ENCODE assay signal across 4 cellular contexts in genomic region chr6:14518515-14519217, GRCh38.
TF ChIP-seq lines count a peak whose summit lies in the region.

No MANE protein-coding gene starts in this region.

TF ChIP-seq in HEK293, 187 proteins besides CTCF, POLR2A, EP300 and RAD21:
- TF ChIP-seq ZBTB17 (tag by site-specific recombination; IDR thresholded peaks at IDR 0.05): peak; percentile 65
- TF ChIP-seq BCL11A (tag by site-specific recombination; IDR thresholded peaks at IDR 0.05; ENCODE audit: low read depth): no peak
- 0 out of 2 replicates have a peak, but pooled peaks have one; percentile 26 for TF ChIP-seq ZIC2 (tag by site-specific recombination; IDR thresholded peaks at IDR 0.05)
- no peak for TF ChIP-seq ZNF274 (IDR thresholded peaks at IDR 0.05; ENCODE audit: low read length)
- TF ChIP-seq ZNF274 (tag by site-specific recombination; IDR thresholded peaks at IDR 0.05; ENCODE audit: borderline replicate concordance): no peak
- TF ChIP-seq ZNF335 (tag by site-specific recombination; conservative IDR thresholded peaks at IDR 0.05): peak; percentile 65
- TF ChIP-seq GLIS1 (tag by site-specific recombination; IDR thresholded peaks at IDR 0.05): no peak
- TF ChIP-seq ZNF341 (tag by site-specific recombination; IDR thresholded peaks at IDR 0.05; ENCODE audit: low read depth): no peak
- TF ChIP-seq ZNF664 (tag by site-specific recombination; IDR thresholded peaks at IDR 0.05): peak; percentile 86
- peak; percentile 79 for TF ChIP-seq FEZF1 (tag by site-specific recombination; IDR thresholded peaks at IDR 0.05)
- no peak for TF ChIP-seq ZNF292 (tag by site-specific recombination; IDR thresholded peaks at IDR 0.05; ENCODE audit: borderline replicate concordance, low read depth)

TF ChIP-seq in K562, 482 proteins besides CTCF, POLR2A, EP300 and RAD21:
- TF ChIP-seq DMBX1 (CRISPR knock-in tag; IDR thresholded peaks at IDR 0.05; ENCODE audit: borderline replicate concordance) (no peak), ZBTB49 (CRISPR knock-in tag; IDR thresholded peaks at IDR 0.05; ENCODE audit: borderline replicate concordance) (no peak), ZNF253 (CRISPR knock-in tag; conservative IDR thresholded peaks at IDR 0.05) (no peak), BMI1 (IDR thresholded peaks at IDR 0.05; ENCODE audit: low read length) (no peak), MYBL2 (IDR thresholded peaks at IDR 0.05; ENCODE audit: low read depth) (no peak), MYBL2 (CRISPR knock-in tag; IDR thresholded peaks at IDR 0.05; ENCODE audit: borderline replicate concordance) (no peak), RFX7 (CRISPR knock-in tag; IDR thresholded peaks at IDR 0.05) (no peak), HMBOX1 (IDR thresholded peaks at IDR 0.05) (no peak), ZNF165 (CRISPR knock-in tag; IDR thresholded peaks at IDR 0.05; ENCODE audit: borderline replicate concordance) (no peak), POLR3A (IDR thresholded peaks at IDR 0.05; ENCODE audit: borderline replicate concordance, extremely low read depth, insufficient read depth, insufficient read length) (no peak)
- TF ChIP-seq, protein P1, sequence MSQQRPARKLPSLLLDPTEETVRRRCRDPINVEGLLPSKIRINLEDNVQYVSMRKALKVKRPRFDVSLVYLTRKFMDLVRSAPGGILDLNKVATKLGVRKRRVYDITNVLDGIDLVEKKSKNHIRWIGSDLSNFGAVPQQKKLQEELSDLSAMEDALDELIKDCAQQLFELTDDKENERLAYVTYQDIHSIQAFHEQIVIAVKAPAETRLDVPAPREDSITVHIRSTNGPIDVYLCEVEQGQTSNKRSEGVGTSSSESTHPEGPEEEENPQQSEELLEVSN (IDR thresholded peaks at IDR 0.05; ENCODE audit: borderline replicate concordance in 1 of 2, extremely low read depth in 1 of 2, insufficient read depth in 1 of 2, insufficient read length in 1 of 2, low read depth in 1 of 2, low read length in 1 of 2, poor library complexity in 1 of 2, severe bottlenecking in 1 of 2): no peak
- TF ChIP-seq, protein P2, sequence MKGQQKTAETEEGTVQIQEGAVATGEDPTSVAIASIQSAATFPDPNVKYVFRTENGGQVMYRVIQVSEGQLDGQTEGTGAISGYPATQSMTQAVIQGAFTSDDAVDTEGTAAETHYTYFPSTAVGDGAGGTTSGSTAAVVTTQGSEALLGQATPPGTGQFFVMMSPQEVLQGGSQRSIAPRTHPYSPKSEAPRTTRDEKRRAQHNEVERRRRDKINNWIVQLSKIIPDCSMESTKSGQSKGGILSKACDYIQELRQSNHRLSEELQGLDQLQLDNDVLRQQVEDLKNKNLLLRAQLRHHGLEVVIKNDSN (CRISPR knock-in tag; IDR thresholded peaks at IDR 0.05): no peak
TF ChIP-seq in K562: peak in this region for 0.

TF ChIP-seq in HepG2, 621 proteins besides CTCF, POLR2A, EP300 and RAD21:
- TF ChIP-seq SP4 (CRISPR knock-in tag; IDR thresholded peaks at IDR 0.05) (no peak), ZFAT (CRISPR knock-in tag; conservative IDR thresholded peaks at IDR 0.05) (no peak), SYNCRIP (IDR thresholded peaks at IDR 0.05; ENCODE audit: insufficient read depth, low read depth, low read length) (no peak)

TF ChIP-seq in GM12891, 5 proteins besides CTCF, POLR2A, EP300 and RAD21:
- TF ChIP-seq SPI1 (IDR thresholded peaks at IDR 0.05; ENCODE audit: low read depth, low read length) (no peak), TAF1 (IDR thresholded peaks at IDR 0.05; ENCODE audit: low read depth, low read length) (no peak), PAX5 (IDR thresholded peaks at IDR 0.05; ENCODE audit: insufficient read depth, low read length, severe bottlenecking) (no peak), POLR2AphosphoS5 (IDR thresholded peaks at IDR 0.05; ENCODE audit: low read depth, low read length) (no peak), POU2F2 (IDR thresholded peaks at IDR 0.05; ENCODE audit: low read depth, low read length) (no peak)
TF ChIP-seq in GM12891: peak in this region for 0.
